Comparison of ENCODE assay signal across 11 cellular contexts in the genomic region with DNA sequence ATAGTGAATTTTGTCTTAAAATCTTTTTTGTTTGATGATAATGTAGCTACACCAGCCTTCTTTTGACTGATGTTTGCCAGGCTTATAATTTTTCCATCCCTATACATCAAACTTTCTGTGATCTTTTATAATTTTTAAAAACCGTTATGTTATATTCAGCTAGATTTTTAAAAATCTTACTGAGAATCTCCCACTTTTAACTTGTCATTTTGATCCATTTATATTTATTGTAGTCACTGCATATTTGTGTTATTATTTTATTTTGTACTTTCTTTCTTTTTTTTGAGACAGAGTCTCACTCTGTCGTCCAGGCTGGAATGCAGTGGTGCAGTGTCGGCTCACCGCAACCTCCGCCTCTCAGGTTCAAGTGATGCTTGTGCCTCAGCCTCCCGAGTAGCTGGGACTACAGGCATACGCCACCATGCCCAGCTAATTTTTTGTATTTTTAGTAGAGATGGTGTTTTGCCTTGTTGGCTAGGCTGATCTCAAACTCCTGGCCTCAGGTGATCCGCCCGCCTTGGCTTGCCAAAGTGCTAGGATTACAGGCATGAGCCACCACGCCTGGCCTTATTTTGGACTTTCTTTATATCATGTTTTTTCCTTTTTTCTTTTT. TPM values are rescaled to one million over a fixed set of nuclear protein-coding genes. Genes with fewer than 3 reads are reported as not detected.
"Had no signal": no experiment of that assay in that cellular context is flagged by ENCODE, and none has a peak within 500 bp of the region (broad histone marks: within the 10 kb centered on the region; RNA-seq: fewer than 3 reads in every experiment).

No MANE protein-coding gene starts in this region.

- H3K4me2 ChIP-seq: GM23338, KMS-11 had no signal

- FAIRE-seq: H1, H54, HTR-8/SVneo had no signal

- H3K4me3 ChIP-seq: GM23338 had no signal

- H3K9ac ChIP-seq: KMS-11 had no signal

- DNase-seq: H9, HCEC 1CT, HFFc6, IMR-90, KBM-7 had no signal

- ATAC-seq: GM23338 had no signal

- H3K27ac ChIP-seq: KMS-11 had no signal

- H2AFZ ChIP-seq: GM23338 had no signal

RNA-seq across cellular contexts. Expression of a gene that starts 48.6 kb away (rescaled TPM):
- total RNA-seq: HFFc6, HT-29 had no signal
